Comparison of ENCODE assay signal across 17 cellular contexts in genomic region chr7:21912305-21912704, GRCh38. TPM values are rescaled to one million over a fixed set of nuclear protein-coding genes. Genes with fewer than 3 reads are reported as not detected.
DNase-seq lines count a peak whose midpoint lies in the region; TF ChIP-seq lines count a peak whose summit lies in the region.
"Had no signal": no experiment of that assay in that cellular context is flagged by ENCODE, and none has a peak within 500 bp of the region (broad histone marks: within the 10 kb centered on the region; RNA-seq: fewer than 3 reads in every experiment).

No MANE protein-coding gene starts in this region.

- intact Hi-C loops in sigmoid colon (cut with DNase I): loop anchor here (10.0 kb wide), 1 partner anchor 92 kb away; no protein-coding TSS in a partner anchor

- H3K9me3 ChIP-seq in AG04450 (ENCODE audit: control insufficient read depth, insufficient read depth, low read length) (no peaks in the 10 kb centered on the region), sigmoid colon (no peaks in the 10 kb centered on the region)

- H3K27me3 ChIP-seq in AG04450 (ENCODE audit: control insufficient read depth, insufficient read depth, low read length) (no peaks in the 10 kb centered on the region), sigmoid colon (no peaks in the 10 kb centered on the region)

- H3K4me3 ChIP-seq in AG04450 (ENCODE audit: low read depth, low read length): no peak overlapping the region
- no peak overlapping the region for H3K4me3 ChIP-seq in HFF-Myc (replicated peaks; ENCODE audit: low read depth, low read length)
- no peak overlapping the region for H3K4me3 ChIP-seq in sigmoid colon
- H3K4me3 ChIP-seq: PC-9 had no signal

- H3K27ac ChIP-seq in AG04450 (ENCODE audit: low read depth, low read length) (no peak overlapping the region), sigmoid colon (peak overlapping the region in 1 of 4 donors; percentile 37)
- H3K27ac ChIP-seq: PC-9 had no signal

- DNase-seq in AG04450 (ENCODE audit: low read depth, low spot score) (peak; percentile 10), HFF-Myc (ENCODE audit: extremely low read depth, low read depth) (peak; percentile 45), dedifferentiated amniotic fluid mesenchymal stem cell (ENCODE audit: extremely low spot score) (peak; percentile 82), iris pigment epithelial cell (ENCODE audit: low read depth) (peak; percentile 66), sigmoid colon (no peak), NOMO-1 treated with DMSO at 0.1 percent for 48 hours (lab: John Stamatoyannopoulos, UW; ENCODE audit: unreplicated experiment) (no peak), cortex of kidney (lab: John Stamatoyannopoulos, UW) (no peak)
- no peak for DNase-seq in activated naive CD4-positive, alpha-beta T cell treated with Interleukin-2 at 50 U/mL for 16 hours
- DNase-seq: ACHN; activated CD8-positive, alpha-beta memory T cell treated with anti-CD3 and anti-CD28 coated beads, Interleukin-2, amount 10 ng/mL, durations not matched to agents 7 days and 5 days; activated gamma-delta T cell treated with Interleukin-2 at 50 U/mL for 16 hours; central memory CD4-positive, alpha-beta T cell; KG1; naive thymus-derived CD4-positive, alpha-beta T cell; NCI-H1417 treated with DMSO at 0.1 percent for 48 hours; PC-9; small intestine had no signal

- CTCF ChIA-PET in AG04450 (lab: Charles Lee): interaction anchor here (1.1 kb wide), 1 partner anchor 170 kb away, joined by 3 read pairs; no protein-coding TSS in a partner anchor

- POLR2A ChIA-PET in AG04450 (lab: Yijun Ruan, JAX): no interaction called here

- peaks cover 0 to 32% (median 23%) of the 10 kb centered on the region in 4 donors for H3K4me1 ChIP-seq in sigmoid colon

- peaks cover 0 to 26% (median 6%) of the 10 kb centered on the region in 4 donors for H3K36me3 ChIP-seq in sigmoid colon

- TF ChIP-seq POLR2A in sigmoid colon (IDR thresholded peaks at IDR 0.05): no peak

- TF ChIP-seq CTCF in AG04450 (IDR thresholded peaks at IDR 0.05; ENCODE audit: low read depth, low read length): no peak
- TF ChIP-seq CTCF in HFF-Myc (IDR thresholded peaks at IDR 0.05; ENCODE audit: low read depth, low read length, missing control alignments): no peak
- TF ChIP-seq CTCF in sigmoid colon (IDR thresholded peaks at IDR 0.05): no peak

- no peak for TF ChIP-seq EP300 in sigmoid colon (IDR thresholded peaks at IDR 0.05)

- 87 to 92% methylated on average over 7 of the region's 7 CpGs for WGBS in sigmoid colon, 2 donors

RNA-seq across cellular contexts. Expression of gene CDCA7L, which starts 33.4 kb away (rescaled TPM):
- 23.9 and 28.1 TPM in 2 replicates for polyA plus RNA-seq in AG04450 (2011; rRNA removed)
- 44.5 and 54.1 TPM in 2 replicates for polyA minus RNA-seq in AG04450 (2011; rRNA and poly(A)+ RNA removed)
- total RNA-seq in sigmoid colon: 10 to 100 TPM; 19.4 to 55.9 (median 29.1) TPM
- polyA plus RNA-seq in sigmoid colon: 10 to 100 TPM; 12.3 to 30.6 (median 23.2) TPM

Comparison
In these comparisons a context has a peak if more than half of its experiments do, and no peak if none do; other contexts are left out.
1. DNase-seq: peak in AG04450 (single experiment), HFF-Myc (single experiment), dedifferentiated amniotic fluid mesenchymal stem cell (single experiment) and iris pigment epithelial cell (single experiment); none in sigmoid colon (single experiment), activated naive CD4-positive, alpha-beta T cell treated with Interleukin-2 at 50 U/mL for 16 hours (single experiment), NOMO-1 treated with DMSO at 0.1 percent for 48 hours (single experiment) and cortex of kidney (single experiment).